Comparison of ENCODE assay signal across 1 cellular context in the genomic region with DNA sequence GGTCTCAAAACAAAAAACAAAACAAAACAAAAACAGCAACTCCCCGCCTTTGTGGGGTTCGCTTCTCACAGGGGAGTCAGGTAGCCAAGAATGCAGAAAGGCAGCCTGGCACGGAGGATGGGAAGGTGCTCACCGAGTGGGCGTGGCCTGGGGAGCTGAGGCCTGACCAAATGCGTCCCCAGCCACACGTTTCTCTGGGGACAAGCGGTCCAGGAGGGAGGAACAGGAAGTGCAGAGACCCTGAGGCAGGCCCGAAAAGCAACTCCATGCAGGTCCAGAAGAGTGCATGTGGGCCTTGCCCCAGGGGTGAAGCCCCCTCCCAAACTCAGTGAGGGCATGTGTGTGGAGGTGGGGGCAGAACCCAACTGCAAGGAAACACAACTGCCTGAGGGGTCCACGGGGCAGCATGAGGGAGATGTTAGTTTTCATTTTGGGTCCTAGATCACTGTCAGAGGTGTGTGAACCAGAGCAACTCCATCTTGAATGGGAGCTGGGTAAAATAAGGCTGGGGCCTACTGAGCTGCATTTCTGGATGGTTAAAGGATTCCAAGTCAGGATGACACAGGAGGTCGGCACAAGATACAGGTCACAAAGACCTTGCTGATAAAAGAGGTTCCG.
TF ChIP-seq lines count a peak whose summit lies in the region.

No MANE protein-coding gene starts in this region.

TF ChIP-seq in K562, 482 proteins besides CTCF, POLR2A, EP300 and RAD21 (continued from another document and continues in another):
- TF ChIP-seq, protein P1, sequence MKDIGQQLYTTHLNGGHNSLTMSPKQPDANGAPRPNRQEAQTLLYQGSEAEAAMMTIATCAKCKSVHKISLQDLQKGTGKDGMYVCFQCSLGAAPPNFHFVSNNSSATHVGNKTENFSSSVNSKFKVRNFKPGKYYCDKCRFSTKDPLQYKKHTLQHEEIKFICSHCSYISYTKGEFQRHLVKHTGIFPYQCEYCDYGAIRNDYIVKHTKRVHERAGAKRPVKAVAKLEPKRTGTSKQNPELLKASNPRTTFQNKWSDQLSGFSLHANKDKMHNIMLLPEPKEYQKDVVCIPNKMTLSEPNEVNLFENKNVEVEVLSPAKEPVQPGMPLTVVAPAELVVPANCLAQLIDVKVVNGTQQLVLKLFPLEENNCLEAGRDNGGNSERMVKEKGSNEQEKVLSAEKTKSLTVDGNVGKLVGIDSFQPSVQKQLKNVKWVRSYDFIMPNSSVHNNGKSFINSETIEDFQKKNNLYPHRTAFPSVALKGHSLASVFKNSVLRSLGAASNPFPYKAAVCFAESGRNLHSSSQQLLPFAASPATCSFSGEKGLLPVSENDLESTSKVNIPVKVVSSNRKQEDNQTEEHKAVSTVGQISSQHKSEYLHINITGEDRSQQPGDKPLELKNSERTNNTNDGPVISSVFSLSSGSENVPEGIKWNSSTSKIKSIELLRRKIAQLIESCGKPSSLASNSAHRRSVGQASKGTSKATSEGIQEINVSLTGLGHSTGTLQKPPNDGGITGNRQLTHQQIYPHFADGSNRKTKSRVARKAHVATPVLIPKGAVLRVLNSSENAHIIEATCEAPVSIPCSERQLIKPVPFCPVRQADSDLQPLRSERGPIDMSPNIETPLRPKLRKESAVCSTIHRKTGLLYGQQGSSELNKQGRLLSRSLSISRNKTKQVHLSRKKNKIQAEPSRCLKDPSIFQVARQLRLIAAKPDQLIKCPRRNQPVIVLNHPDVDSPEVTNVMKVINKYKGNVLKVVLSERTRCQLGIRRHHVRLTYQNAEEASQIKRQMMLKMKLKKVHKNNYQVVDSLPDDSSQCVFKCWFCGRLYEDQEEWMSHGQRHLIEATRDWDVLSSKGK (CRISPR knock-in tag; IDR thresholded peaks at IDR 0.05) = no peak
- TF ChIP-seq PHB2 (IDR thresholded peaks at IDR 0.05; ENCODE audit: low read depth) (no peak), SAP30 (IDR thresholded peaks at IDR 0.05; ENCODE audit: borderline replicate concordance, insufficient read depth, low read depth, low read length, poor library complexity, severe bottlenecking) (no peak), PML (IDR thresholded peaks at IDR 0.05; ENCODE audit: low read length) (no peak), CBX8 (IDR thresholded peaks at IDR 0.05; ENCODE audit: borderline replicate concordance, extremely low read depth, low read depth, low read length, poor library complexity, severe bottlenecking) (no peak), CCAR2 (IDR thresholded peaks at IDR 0.05; ENCODE audit: low read depth, low read length) (no peak), YY1 (IDR thresholded peaks at IDR 0.05; ENCODE audit: borderline replicate concordance in 1 of 3, control insufficient read depth in 1 of 3, extremely low read depth in 1 of 3, insufficient read depth in 3 of 3, insufficient read length in 1 of 3, insufficient replicate concordance in 2 of 3, low read depth in 1 of 3, low read length in 2 of 3) (no peak), ZNF589 (CRISPR knock-in tag; IDR thresholded peaks at IDR 0.05; ENCODE audit: low read depth) (peak; percentile 100), ATF1 (CRISPR knock-in tag; IDR thresholded peaks at IDR 0.05) (no peak), ATF1 (tag; IDR thresholded peaks at IDR 0.05) (peak; percentile 84), SRSF7 (optimal IDR thresholded peaks at IDR 0.05; ENCODE audit: low read depth, low read length) (no peak), BRCA1 (IDR thresholded peaks at IDR 0.05) (no peak), BRCA1 (CRISPR knock-in tag; IDR thresholded peaks at IDR 0.05) (no peak), ZNF436 (CRISPR knock-in tag; IDR thresholded peaks at IDR 0.05) (no peak), IFI16 (CRISPR knock-in tag; IDR thresholded peaks at IDR 0.05) (peak; percentile 93), EGR1 (conservative IDR thresholded peaks at IDR 0.05) (no peak), SP1 (CRISPR knock-in tag; IDR thresholded peaks at IDR 0.05) (no peak; the same call in 1 of the 2 replicates), SIN3B (IDR thresholded peaks at IDR 0.05; ENCODE audit: low read depth) (no peak), MCM2 (IDR thresholded peaks at IDR 0.05; ENCODE audit: low read depth) (no peak), CBX1 (IDR thresholded peaks at IDR 0.05; ENCODE audit: low read depth) (no peak), EWSR1 (IDR thresholded peaks at IDR 0.05; ENCODE audit: borderline replicate concordance, low read depth, partially characterized antibody) (no peak), ZNF57 (CRISPR knock-in tag; IDR thresholded peaks at IDR 0.05) (peak; percentile 97), ZNF311 (CRISPR knock-in tag; IDR thresholded peaks at IDR 0.05) (peak; percentile 99), GABPB1 (CRISPR knock-in tag; IDR thresholded peaks at IDR 0.05) (peak; percentile 28; the same call in 1 of the 2 replicates), POLR2H (tag; IDR thresholded peaks at IDR 0.05; ENCODE audit: low read depth) (no peak; the same call in 1 of the 2 replicates), NCOA2 (IDR thresholded peaks at IDR 0.05; ENCODE audit: partially characterized antibody in 2 of 2) (no peak), ZNF239 (CRISPR knock-in tag; IDR thresholded peaks at IDR 0.05) (peak; percentile 96), MXI1 (IDR thresholded peaks at IDR 0.05; ENCODE audit: low read depth, low read length) (no peak), ZNF212 (CRISPR knock-in tag; IDR thresholded peaks at IDR 0.05) (peak; percentile 98), RBM22 (IDR thresholded peaks at IDR 0.05; ENCODE audit: low read depth, low read length, poor library complexity, severe bottlenecking) (no peak), ZNF347 (CRISPR knock-in tag; IDR thresholded peaks at IDR 0.05; ENCODE audit: low read depth) (peak; percentile 97), BRD9 (IDR thresholded peaks at IDR 0.05; ENCODE audit: low read depth, partially characterized antibody) (no peak)
- TF ChIP-seq, protein P2, sequence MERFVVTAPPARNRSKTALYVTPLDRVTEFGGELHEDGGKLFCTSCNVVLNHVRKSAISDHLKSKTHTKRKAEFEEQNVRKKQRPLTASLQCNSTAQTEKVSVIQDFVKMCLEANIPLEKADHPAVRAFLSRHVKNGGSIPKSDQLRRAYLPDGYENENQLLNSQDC (CRISPR knock-in tag; IDR thresholded peaks at IDR 0.05) = no peak
- TF ChIP-seq, protein P3, sequence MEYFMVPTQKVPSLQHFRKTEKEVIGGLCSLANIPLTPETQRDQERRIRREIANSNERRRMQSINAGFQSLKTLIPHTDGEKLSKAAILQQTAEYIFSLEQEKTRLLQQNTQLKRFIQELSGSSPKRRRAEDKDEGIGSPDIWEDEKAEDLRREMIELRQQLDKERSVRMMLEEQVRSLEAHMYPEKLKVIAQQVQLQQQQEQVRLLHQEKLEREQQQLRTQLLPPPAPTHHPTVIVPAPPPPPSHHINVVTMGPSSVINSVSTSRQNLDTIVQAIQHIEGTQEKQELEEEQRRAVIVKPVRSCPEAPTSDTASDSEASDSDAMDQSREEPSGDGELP (CRISPR knock-in tag; IDR thresholded peaks at IDR 0.05; ENCODE audit: borderline replicate concordance) = no peak
- TF ChIP-seq, protein P4, sequence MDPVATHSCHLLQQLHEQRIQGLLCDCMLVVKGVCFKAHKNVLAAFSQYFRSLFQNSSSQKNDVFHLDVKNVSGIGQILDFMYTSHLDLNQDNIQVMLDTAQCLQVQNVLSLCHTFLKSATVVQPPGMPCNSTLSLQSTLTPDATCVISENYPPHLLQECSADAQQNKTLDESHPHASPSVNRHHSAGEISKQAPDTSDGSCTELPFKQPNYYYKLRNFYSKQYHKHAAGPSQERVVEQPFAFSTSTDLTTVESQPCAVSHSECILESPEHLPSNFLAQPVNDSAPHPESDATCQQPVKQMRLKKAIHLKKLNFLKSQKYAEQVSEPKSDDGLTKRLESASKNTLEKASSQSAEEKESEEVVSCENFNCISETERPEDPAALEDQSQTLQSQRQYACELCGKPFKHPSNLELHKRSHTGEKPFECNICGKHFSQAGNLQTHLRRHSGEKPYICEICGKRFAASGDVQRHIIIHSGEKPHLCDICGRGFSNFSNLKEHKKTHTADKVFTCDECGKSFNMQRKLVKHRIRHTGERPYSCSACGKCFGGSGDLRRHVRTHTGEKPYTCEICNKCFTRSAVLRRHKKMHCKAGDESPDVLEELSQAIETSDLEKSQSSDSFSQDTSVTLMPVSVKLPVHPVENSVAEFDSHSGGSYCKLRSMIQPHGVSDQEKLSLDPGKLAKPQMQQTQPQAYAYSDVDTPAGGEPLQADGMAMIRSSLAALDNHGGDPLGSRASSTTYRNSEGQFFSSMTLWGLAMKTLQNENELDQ (CRISPR knock-in tag; IDR thresholded peaks at IDR 0.05; ENCODE audit: borderline replicate concordance) = no peak
- TF ChIP-seq, protein P5, sequence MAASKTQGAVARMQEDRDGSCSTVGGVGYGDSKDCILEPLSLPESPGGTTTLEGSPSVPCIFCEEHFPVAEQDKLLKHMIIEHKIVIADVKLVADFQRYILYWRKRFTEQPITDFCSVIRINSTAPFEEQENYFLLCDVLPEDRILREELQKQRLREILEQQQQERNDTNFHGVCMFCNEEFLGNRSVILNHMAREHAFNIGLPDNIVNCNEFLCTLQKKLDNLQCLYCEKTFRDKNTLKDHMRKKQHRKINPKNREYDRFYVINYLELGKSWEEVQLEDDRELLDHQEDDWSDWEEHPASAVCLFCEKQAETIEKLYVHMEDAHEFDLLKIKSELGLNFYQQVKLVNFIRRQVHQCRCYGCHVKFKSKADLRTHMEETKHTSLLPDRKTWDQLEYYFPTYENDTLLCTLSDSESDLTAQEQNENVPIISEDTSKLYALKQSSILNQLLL (CRISPR knock-in tag; IDR thresholded peaks at IDR 0.05; ENCODE audit: borderline replicate concordance) = no peak
- TF ChIP-seq, protein P6, sequence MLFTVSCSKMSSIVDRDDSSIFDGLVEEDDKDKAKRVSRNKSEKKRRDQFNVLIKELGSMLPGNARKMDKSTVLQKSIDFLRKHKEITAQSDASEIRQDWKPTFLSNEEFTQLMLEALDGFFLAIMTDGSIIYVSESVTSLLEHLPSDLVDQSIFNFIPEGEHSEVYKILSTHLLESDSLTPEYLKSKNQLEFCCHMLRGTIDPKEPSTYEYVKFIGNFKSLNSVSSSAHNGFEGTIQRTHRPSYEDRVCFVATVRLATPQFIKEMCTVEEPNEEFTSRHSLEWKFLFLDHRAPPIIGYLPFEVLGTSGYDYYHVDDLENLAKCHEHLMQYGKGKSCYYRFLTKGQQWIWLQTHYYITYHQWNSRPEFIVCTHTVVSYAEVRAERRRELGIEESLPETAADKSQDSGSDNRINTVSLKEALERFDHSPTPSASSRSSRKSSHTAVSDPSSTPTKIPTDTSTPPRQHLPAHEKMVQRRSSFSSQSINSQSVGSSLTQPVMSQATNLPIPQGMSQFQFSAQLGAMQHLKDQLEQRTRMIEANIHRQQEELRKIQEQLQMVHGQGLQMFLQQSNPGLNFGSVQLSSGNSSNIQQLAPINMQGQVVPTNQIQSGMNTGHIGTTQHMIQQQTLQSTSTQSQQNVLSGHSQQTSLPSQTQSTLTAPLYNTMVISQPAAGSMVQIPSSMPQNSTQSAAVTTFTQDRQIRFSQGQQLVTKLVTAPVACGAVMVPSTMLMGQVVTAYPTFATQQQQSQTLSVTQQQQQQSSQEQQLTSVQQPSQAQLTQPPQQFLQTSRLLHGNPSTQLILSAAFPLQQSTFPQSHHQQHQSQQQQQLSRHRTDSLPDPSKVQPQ (CRISPR knock-in tag; IDR thresholded peaks at IDR 0.05; ENCODE audit: borderline replicate concordance) = peak; percentile 96
- TF ChIP-seq, protein P7, sequence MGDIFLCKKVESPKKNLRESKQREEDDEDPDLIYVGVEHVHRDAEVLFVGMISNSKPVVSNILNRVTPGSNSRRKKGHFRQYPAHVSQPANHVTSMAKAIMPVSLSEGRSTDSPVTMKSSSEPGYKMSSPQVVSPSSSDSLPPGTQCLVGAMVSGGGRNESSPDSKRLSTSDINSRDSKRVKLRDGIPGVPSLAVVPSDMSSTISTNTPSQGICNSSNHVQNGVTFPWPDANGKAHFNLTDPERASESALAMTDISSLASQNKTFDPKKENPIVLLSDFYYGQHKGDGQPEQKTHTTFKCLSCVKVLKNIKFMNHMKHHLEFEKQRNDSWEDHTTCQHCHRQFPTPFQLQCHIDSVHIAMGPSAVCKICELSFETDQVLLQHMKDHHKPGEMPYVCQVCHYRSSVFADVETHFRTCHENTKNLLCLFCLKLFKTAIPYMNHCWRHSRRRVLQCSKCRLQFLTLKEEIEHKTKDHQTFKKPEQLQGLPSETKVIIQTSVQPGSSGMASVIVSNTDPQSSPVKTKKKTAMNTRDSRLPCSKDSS (IDR thresholded peaks at IDR 0.05; ENCODE audit: low read depth, partially characterized antibody) = no peak
- TF ChIP-seq, protein P8, sequence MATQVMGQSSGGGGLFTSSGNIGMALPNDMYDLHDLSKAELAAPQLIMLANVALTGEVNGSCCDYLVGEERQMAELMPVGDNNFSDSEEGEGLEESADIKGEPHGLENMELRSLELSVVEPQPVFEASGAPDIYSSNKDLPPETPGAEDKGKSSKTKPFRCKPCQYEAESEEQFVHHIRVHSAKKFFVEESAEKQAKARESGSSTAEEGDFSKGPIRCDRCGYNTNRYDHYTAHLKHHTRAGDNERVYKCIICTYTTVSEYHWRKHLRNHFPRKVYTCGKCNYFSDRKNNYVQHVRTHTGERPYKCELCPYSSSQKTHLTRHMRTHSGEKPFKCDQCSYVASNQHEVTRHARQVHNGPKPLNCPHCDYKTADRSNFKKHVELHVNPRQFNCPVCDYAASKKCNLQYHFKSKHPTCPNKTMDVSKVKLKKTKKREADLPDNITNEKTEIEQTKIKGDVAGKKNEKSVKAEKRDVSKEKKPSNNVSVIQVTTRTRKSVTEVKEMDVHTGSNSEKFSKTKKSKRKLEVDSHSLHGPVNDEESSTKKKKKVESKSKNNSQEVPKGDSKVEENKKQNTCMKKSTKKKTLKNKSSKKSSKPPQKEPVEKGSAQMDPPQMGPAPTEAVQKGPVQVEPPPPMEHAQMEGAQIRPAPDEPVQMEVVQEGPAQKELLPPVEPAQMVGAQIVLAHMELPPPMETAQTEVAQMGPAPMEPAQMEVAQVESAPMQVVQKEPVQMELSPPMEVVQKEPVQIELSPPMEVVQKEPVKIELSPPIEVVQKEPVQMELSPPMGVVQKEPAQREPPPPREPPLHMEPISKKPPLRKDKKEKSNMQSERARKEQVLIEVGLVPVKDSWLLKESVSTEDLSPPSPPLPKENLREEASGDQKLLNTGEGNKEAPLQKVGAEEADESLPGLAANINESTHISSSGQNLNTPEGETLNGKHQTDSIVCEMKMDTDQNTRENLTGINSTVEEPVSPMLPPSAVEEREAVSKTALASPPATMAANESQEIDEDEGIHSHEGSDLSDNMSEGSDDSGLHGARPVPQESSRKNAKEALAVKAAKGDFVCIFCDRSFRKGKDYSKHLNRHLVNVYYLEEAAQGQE (CRISPR knock-in tag; IDR thresholded peaks at IDR 0.05; ENCODE audit: low read depth) = peak; percentile 94
- TF ChIP-seq, protein P9, sequence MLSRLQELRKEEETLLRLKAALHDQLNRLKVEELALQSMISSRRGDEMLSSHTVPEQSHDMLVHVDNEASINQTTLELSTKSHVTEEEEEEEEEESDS (CRISPR knock-in tag; IDR thresholded peaks at IDR 0.05) = peak; percentile 76
- TF ChIP-seq, protein P10, sequence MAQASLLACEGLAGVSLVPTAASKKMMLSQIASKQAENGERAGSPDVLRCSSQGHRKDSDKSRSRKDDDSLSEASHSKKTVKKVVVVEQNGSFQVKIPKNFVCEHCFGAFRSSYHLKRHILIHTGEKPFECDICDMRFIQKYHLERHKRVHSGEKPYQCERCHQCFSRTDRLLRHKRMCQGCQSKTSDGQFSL (CRISPR knock-in tag; IDR thresholded peaks at IDR 0.05) = no peak
- TF ChIP-seq, protein P10 (tag; IDR thresholded peaks at IDR 0.05) = peak; percentile 57 to 99
- TF ChIP-seq, protein P11, sequence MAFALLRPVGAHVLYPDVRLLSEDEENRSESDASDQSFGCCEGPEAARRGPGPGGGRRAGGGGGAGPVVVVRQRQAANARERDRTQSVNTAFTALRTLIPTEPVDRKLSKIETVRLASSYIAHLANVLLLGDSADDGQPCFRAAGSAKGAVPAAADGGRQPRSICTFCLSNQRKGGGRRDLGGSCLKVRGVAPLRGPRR (CRISPR knock-in tag; IDR thresholded peaks at IDR 0.05) = peak; percentile 97
